In genomic region chr2:45826889-45827635, GRCh38 we compare ENCODE assay signal across 13 cellular contexts.
A peak's percentile ranks its signal among the peaks of the same experiment; 100 is the strongest.
DNase-seq lines count a peak whose midpoint lies in the region; ATAC-seq and TF ChIP-seq lines count a peak whose summit lies in the region.
"Had no signal": no experiment of that assay in that cellular context is flagged by ENCODE, and none has a peak within 500 bp of the region (broad histone marks: within the 10 kb centered on the region; RNA-seq: fewer than 3 reads in every experiment).

No MANE protein-coding gene starts in this region.

- H3K4me1 ChIP-seq in BLaER1 treated with 17β-estradiol and CSF1 and Interleukin-3, amounts not matched to agents 10 nM and 100 nM, result peaks cover 35 to 68% (median 60%) of the 10 kb centered on the region in 10 experiments
- H3K4me1 ChIP-seq in SJCRH30 (peaks cover 28% of the 10 kb centered on the region), foreskin keratinocyte (no peaks in the 10 kb centered on the region)

- CTCF ChIA-PET in activated CD8-positive, alpha-beta T cell treated with anti-CD3 and anti-CD28 coated beads, Interleukin-2, amount 10 ng/mL, durations not matched to agents 7 days and 5 days (lab: Charles Lee), result no interaction called here

- peak overlapping the region; percentile 57 to 86 (median 78) for H3K4me2 ChIP-seq in BLaER1 treated with 17β-estradiol and CSF1 and Interleukin-3, amounts not matched to agents 10 nM and 100 nM

- H3K36me3 ChIP-seq in BLaER1 treated with 17β-estradiol and CSF1 and Interleukin-3, amounts not matched to agents 10 nM and 100 nM, result peaks cover 3 to 32% (median 21%) of the 10 kb centered on the region in 11 experiments; a peak in 16 of 22 replicates
- no peaks in the 10 kb centered on the region for H3K36me3 ChIP-seq in SJCRH30

- peak overlapping the region in 9 of 11 experiments; percentile 60 to 79 (median 70); a peak in 18 of 22 replicates for H3K27ac ChIP-seq in BLaER1 treated with 17β-estradiol and CSF1 and Interleukin-3, amounts not matched to agents 10 nM and 100 nM
- H3K27ac ChIP-seq in SJCRH30 (peak overlapping the region; percentile 30), foreskin keratinocyte (no peak overlapping the region)

- H3K27ac Mint-ChIP-seq in activated CD8-positive, alpha-beta T cell treated with anti-CD3 and anti-CD28 coated beads, Interleukin-2, amount 10 ng/mL, durations not matched to agents 7 days and 5 days, result no peak overlapping the region
- H3K27ac Mint-ChIP-seq: CD4-positive, CD25-positive, alpha-beta regulatory T cell had no signal

- peak; percentile 30 for ATAC-seq in foreskin keratinocyte
- no peak for ATAC-seq in activated CD8-positive, alpha-beta T cell treated with anti-CD3 and anti-CD28 coated beads, Interleukin-2, amount 10 ng/mL, durations not matched to agents 7 days and 5 days
- ATAC-seq in GM21737 (IDR thresholded peaks at IDR 0.05; ENCODE audit: unreplicated experiment), result no peak
- no peak for ATAC-seq in GM21723 (IDR thresholded peaks at IDR 0.05; ENCODE audit: unreplicated experiment)
- ATAC-seq: esophagus mucosa, sciatic nerve had no signal

- no peaks in the 10 kb centered on the region for H3K27me3 Mint-ChIP-seq in activated CD8-positive, alpha-beta T cell treated with anti-CD3 and anti-CD28 coated beads, Interleukin-2, amount 10 ng/mL, durations not matched to agents 7 days and 5 days (ENCODE audit: low read depth)

- H3K9me3 ChIP-seq in BLaER1 treated with 17β-estradiol and CSF1 and Interleukin-3, amounts not matched to agents 10 nM and 100 nM (replicated peaks in 1 of 11), result peaks cover 23 to 37% (median 28%) of the 10 kb centered on the region in 11 experiments
- peaks cover 9% of the 10 kb centered on the region; the same call in 1 of the 2 replicates for H3K9me3 ChIP-seq in SJCRH30 (replicated peaks)

- DNase-seq in SJCRH30, result peak; percentile 71 to 73
- DNase-seq in foreskin keratinocyte, result no peak
- DNase-seq in renal cortical epithelial cell (ENCODE audit: low read depth), result peak; percentile 15
- DNase-seq in GM19240 (ENCODE audit: insufficient read length, low spot score), result no peak
- no peak for DNase-seq in activated CD8-positive, alpha-beta T cell treated with anti-CD3 and anti-CD28 coated beads, Interleukin-2, amount 10 ng/mL, durations not matched to agents 7 days and 5 days
- DNase-seq: activated CD4-positive, alpha-beta T cell treated with anti-CD3 and anti-CD28 coated beads, Interleukin-2, amount 50 U/mL, for 48 hours; CD4-positive, CD25-positive, alpha-beta regulatory T cell; NCI-H345 had no signal

- peaks cover 21% of the 10 kb centered on the region for H3K9me3 Mint-ChIP-seq in activated CD8-positive, alpha-beta T cell treated with anti-CD3 and anti-CD28 coated beads, Interleukin-2, amount 10 ng/mL, durations not matched to agents 7 days and 5 days (ENCODE audit: insufficient read depth)

- H4K20me1 ChIP-seq in BLaER1 treated with 17β-estradiol and CSF1 and Interleukin-3, amounts not matched to agents 10 nM and 100 nM, result peaks cover 0 to 52% (median 32%) of the 10 kb centered on the region in 11 experiments; a peak in 16 of 22 replicates

- no peak for TF ChIP-seq CTCF in foreskin keratinocyte (conservative IDR thresholded peaks at IDR 0.05)

- peaks cover 19% of the 10 kb centered on the region for H3K36me3 Mint-ChIP-seq in activated CD8-positive, alpha-beta T cell treated with anti-CD3 and anti-CD28 coated beads, Interleukin-2, amount 10 ng/mL, durations not matched to agents 7 days and 5 days (ENCODE audit: low read depth)

- no peaks in the 10 kb centered on the region for H3K27me3 ChIP-seq in BLaER1 treated with 17β-estradiol and CSF1 and Interleukin-3, amounts not matched to agents 10 nM and 100 nM
- H3K27me3 ChIP-seq in SJCRH30 (no peaks in the 10 kb centered on the region), foreskin keratinocyte (no peaks in the 10 kb centered on the region)

- H3K4me3 Mint-ChIP-seq in activated CD8-positive, alpha-beta T cell treated with anti-CD3 and anti-CD28 coated beads, Interleukin-2, amount 10 ng/mL, durations not matched to agents 7 days and 5 days, result no peak overlapping the region
- H3K4me3 Mint-ChIP-seq: CD4-positive, CD25-positive, alpha-beta regulatory T cell had no signal

- peak overlapping the region in 10 of 11 experiments; percentile 29 to 72 (median 64); a peak in 17 of 22 replicates for H3K9ac ChIP-seq in BLaER1 treated with 17β-estradiol and CSF1 and Interleukin-3, amounts not matched to agents 10 nM and 100 nM

- H3K4me3 ChIP-seq in BLaER1 treated with 17β-estradiol and CSF1 and Interleukin-3, amounts not matched to agents 10 nM and 100 nM, result peak overlapping the region in 3 of 10 experiments; percentile 20 to 27 (median 25); a peak in 1 of 20 replicates
- H3K4me3 ChIP-seq in SJCRH30, result no peak overlapping the region

- H3K4me1 Mint-ChIP-seq in activated CD8-positive, alpha-beta T cell treated with anti-CD3 and anti-CD28 coated beads, Interleukin-2, amount 10 ng/mL, durations not matched to agents 7 days and 5 days (ENCODE audit: low read depth), result peaks cover 19% of the 10 kb centered on the region

- POLR2A ChIA-PET in activated CD8-positive, alpha-beta T cell treated with anti-CD3 and anti-CD28 coated beads, Interleukin-2, amount 10 ng/mL, durations not matched to agents 7 days and 5 days (lab: Charles Lee), result no interaction called here

Comparison
In these comparisons a context has a peak if more than half of its experiments do, and no peak if none do; other contexts are left out.
1. DNase-seq: peak in SJCRH30 (2 of 2) and renal cortical epithelial cell (single experiment); none in foreskin keratinocyte (0 of 2), GM19240 (single experiment) and activated CD8-positive, alpha-beta T cell treated with anti-CD3 and anti-CD28 coated beads, Interleukin-2, amount 10 ng/mL, durations not matched to agents 7 days and 5 days (single experiment).